ENCODE assay signal across 15 cellular contexts in genomic region chr19:36093146-36093662, GRCh38. TPM values are rescaled to one million over a fixed set of nuclear protein-coding genes. Genes with fewer than 3 reads are reported as not detected.
DNase-seq lines count a peak whose midpoint lies in the region; ATAC-seq and TF ChIP-seq lines count a peak whose summit lies in the region.
"Had no signal": no experiment of that assay in that cellular context is flagged by ENCODE, and none has a peak within 500 bp of the region (broad histone marks: within the 10 kb centered on the region; RNA-seq: fewer than 3 reads in every experiment).

No MANE protein-coding gene starts in this region.

- peak; percentile 16 for ATAC-seq in Right ventricle myocardium superior (ENCODE audit: poor library complexity)
- ATAC-seq in left cardiac atrium, result no peak
- ATAC-seq in HG02798 (IDR thresholded peaks at IDR 0.05; ENCODE audit: poor library complexity, unreplicated experiment), result peak; percentile 71
- no peak for ATAC-seq in HG02623 (IDR thresholded peaks at IDR 0.05; ENCODE audit: unreplicated experiment)

- no peak for TF ChIP-seq CTCF in brain (conservative IDR thresholded peaks at IDR 0.05)

- intact Hi-C loops in Right ventricle myocardium superior (cut with DNase I), result no loop called here
- intact Hi-C loops in left cardiac atrium (cut with DNase I), result no loop called here

- peaks cover 8% of the 10 kb centered on the region for H3K4me1 Mint-ChIP-seq in brain
- H3K4me1 Mint-ChIP-seq: memory B cell had no signal

- no peaks in the 10 kb centered on the region for H3K27me3 Mint-ChIP-seq in brain
- H3K27me3 Mint-ChIP-seq: memory B cell had no signal

- H3K4me3 Mint-ChIP-seq in brain, result no peak overlapping the region
- H3K4me3 Mint-ChIP-seq: HFFc6, memory B cell had no signal

- no peak for DNase-seq in Right ventricle myocardium superior
- no peak for DNase-seq in left cardiac atrium
- peak; percentile 13 for DNase-seq in stromal cell of bone marrow (ENCODE audit: low read depth)
- DNase-seq in epidermal melanocyte (ENCODE audit: insufficient read length, low spot score), result no peak
- DNase-seq in AG08396 (ENCODE audit: low spot score), result no peak
- DNase-seq: HFFc6, MM.1S, NCI-H2081 treated with DMSO at 0.1 percent for 48 hours, T1000, thyroid gland had no signal

- peaks cover 13% of the 10 kb centered on the region for H3K36me3 Mint-ChIP-seq in brain
- H3K36me3 Mint-ChIP-seq: memory B cell had no signal

- no peaks in the 10 kb centered on the region for H3K9me3 Mint-ChIP-seq in brain
- H3K9me3 Mint-ChIP-seq: HFFc6, memory B cell had no signal

- peak overlapping the region in 4 of 5 experiments; percentile 10 to 88 (median 66) for H3K27ac Mint-ChIP-seq in brain
- H3K27ac Mint-ChIP-seq: HFFc6, memory B cell had no signal

RNA-seq across cellular contexts. Expression of gene OVOL3, which starts 17.7 kb away (rescaled TPM):
- total RNA-seq in Right ventricle myocardium superior (not detected), left cardiac atrium (not detected)
- polyA plus RNA-seq in brain (ENCODE audit: insufficient read depth, low read depth, low replicate concordance), result not detected
- total RNA-seq: astrocyte, HFFc6, thyroid gland had no signal

RNA-seq across cellular contexts. Expression of gene POLR2I, which starts 21.5 kb away (rescaled TPM):
- total RNA-seq in Right ventricle myocardium superior (145 TPM), left cardiac atrium (100 to 1,000 TPM in 1 of 2 donors, 10 to 100 TPM in 1; 92.6 to 104 TPM)
- polyA plus RNA-seq in brain (ENCODE audit: insufficient read depth, low read depth, low replicate concordance), result 230 TPM

RNA-seq across cellular contexts. Expression of gene TBCB, which starts 22.1 kb away (rescaled TPM):
- total RNA-seq in Right ventricle myocardium superior (95.8 TPM), left cardiac atrium (10 to 100 TPM; 81.2 to 85.0 TPM)
- polyA plus RNA-seq in brain (ENCODE audit: insufficient read depth, low read depth, low replicate concordance), result 684 TPM

RNA-seq across cellular contexts. Expression of gene WDR62, which starts 38.5 kb away (rescaled TPM):
- total RNA-seq in Right ventricle myocardium superior (28.3 TPM), left cardiac atrium (10 to 100 TPM in 1 of 2 donors, 1 to 10 TPM in 1; 4.4 to 18.1 TPM)
- 16.5 TPM for polyA plus RNA-seq in brain (ENCODE audit: insufficient read depth, low read depth, low replicate concordance)

RNA-seq across cellular contexts. Expression of gene THAP8, which starts 39.1 kb away (rescaled TPM):
- total RNA-seq in Right ventricle myocardium superior (4.2 TPM), left cardiac atrium (1 to 10 TPM; 2.3 to 4.4 TPM)
- 24.8 TPM for polyA plus RNA-seq in brain (ENCODE audit: insufficient read depth, low read depth, low replicate concordance)

Comparison
In these comparisons a context has a peak if more than half of its experiments do, and no peak if none do; other contexts are left out.
1. ATAC-seq: peak in Right ventricle myocardium superior (single experiment) and HG02798 (single experiment); none in left cardiac atrium (0 of 2) and HG02623 (single experiment).